ENCODE assay signal across 8 cellular contexts in the genomic region with DNA sequence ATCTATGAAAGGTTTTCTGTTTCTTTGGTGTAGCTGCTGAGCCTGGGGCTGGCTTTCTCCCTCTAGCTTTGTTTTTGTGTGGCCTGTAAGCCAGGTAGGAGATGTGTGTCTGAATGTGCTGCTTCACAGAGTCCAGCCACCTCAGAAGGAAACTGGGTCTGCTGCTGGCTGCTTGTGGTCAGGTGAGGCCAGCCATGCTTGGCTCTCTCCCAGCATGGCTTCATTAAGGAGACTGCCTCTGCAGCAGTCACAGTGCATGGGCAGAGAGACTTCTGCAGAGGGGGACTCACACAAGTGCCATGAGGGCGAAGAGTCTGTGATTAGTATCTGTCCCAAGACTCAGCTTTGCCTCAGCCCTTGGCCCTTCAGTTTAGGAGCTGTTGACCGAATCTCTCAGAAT. TPM values are rescaled to one million over a fixed set of nuclear protein-coding genes. Genes with fewer than 3 reads are reported as not detected.
A peak's percentile ranks its signal among the peaks of the same experiment; 100 is the strongest.
DNase-seq lines count a peak whose midpoint lies in the region; ATAC-seq and TF ChIP-seq lines count a peak whose summit lies in the region.

No MANE protein-coding gene starts in this region.

- intact Hi-C loops in IMR-90 (cut with micrococcal nuclease) (no loop called here), uterus (cut with DNase I; ENCODE audit: low total_unique reads) (no loop called here)

- peak; percentile 86 for ATAC-seq in GM18498 (IDR thresholded peaks at IDR 0.05; ENCODE audit: unreplicated experiment)
- peak; percentile 96 for ATAC-seq in GM21619 (IDR thresholded peaks at IDR 0.05; ENCODE audit: unreplicated experiment)
- peak; percentile 3; the same call in 1 of the 2 replicates for ATAC-seq in IMR-90 (ENCODE audit: low read depth)
- peak; percentile 7 for ATAC-seq in foreskin keratinocyte

- peak overlapping the region; percentile 3; the same call in 1 of the 3 replicates for H2BK15ac ChIP-seq in IMR-90 (ENCODE audit: low read depth, low read length)

- dilution Hi-C loops in IMR-90 (cut with HindIII; ENCODE audit: low sequenced_read_pairs, unreplicated experiment) = no loop called here

- H3K79me1 ChIP-seq in IMR-90 (ENCODE audit: low read depth in 1 of 2, low read length in 2 of 2) = peaks cover 20 to 39% of the 10 kb centered on the region in 2 experiments

- peak overlapping the region; percentile 19; the same call in 1 of the 2 replicates for H2AK5ac ChIP-seq in IMR-90 (ENCODE audit: low read depth, low read length)

- no peak for TF ChIP-seq POLR2A in IMR-90 (IDR thresholded peaks at IDR 0.05; ENCODE audit: low read depth, low read length)
- TF ChIP-seq POLR2A in uterus (IDR thresholded peaks at IDR 0.05) = no peak

- in situ Hi-C loops in IMR-90 (cut with MboI; ENCODE audit: low sequenced_read_pairs) = no loop called here

- H3K36me3 ChIP-seq in IMR-90 (ENCODE audit: control insufficient read depth, insufficient read depth, low read length) (no peaks in the 10 kb centered on the region; the same call in 1 of the 2 replicates), uterus (no peaks in the 10 kb centered on the region)

- no peaks in the 10 kb centered on the region for H3K9me3 ChIP-seq in IMR-90 (ENCODE audit: control insufficient read depth, insufficient read depth, low read length)
- H3K9me3 ChIP-seq in uterus = no peaks in the 10 kb centered on the region

- no TSS peak for BruUV-seq in IMR-90 (replicated peaks; lab: Mats Ljungman, UMichigan)

- no peak overlapping the region for H3K4me3 ChIP-seq in IMR-90 (ENCODE audit: insufficient read depth, low read depth, low read length)
- H3K4me3 ChIP-seq in uterus = no peak overlapping the region

- H3K9me1 ChIP-seq in IMR-90 (ENCODE audit: insufficient read depth, low read length) = peaks cover 9% of the 10 kb centered on the region

- peak overlapping the region; percentile 55 for H3K27ac ChIP-seq in IMR-90 (ENCODE audit: insufficient read depth, low read length)
- H3K27ac ChIP-seq in foreskin keratinocyte = no peak overlapping the region
- H3K27ac ChIP-seq in uterus = peak overlapping the region; percentile 50 to 54

- TF ChIP-seq RAD21 in IMR-90 (IDR thresholded peaks at IDR 0.05; ENCODE audit: low read length) = no peak

- CTCF ChIA-PET in IMR-90 (lab: Yijun Ruan, JAX) = interaction anchor here (1.0 to 1.5 kb wide), 2 partner anchors 15 to 51 kb away, joined by 3 read pairs; no protein-coding TSS in a partner anchor

- H3K9ac ChIP-seq in IMR-90 (ENCODE audit: low read depth, low read length) = peak overlapping the region; percentile 11; the same call in 1 of the 2 replicates

- H4K5ac ChIP-seq in IMR-90 (ENCODE audit: low read depth, low read length) = peak overlapping the region; percentile 3; the same call in 1 of the 2 replicates

- H3K4ac ChIP-seq in IMR-90 (ENCODE audit: low read depth, low read length) = peak overlapping the region; percentile 44

- H4K91ac ChIP-seq in IMR-90 (ENCODE audit: insufficient read depth, low read depth, low read length) = peak overlapping the region; percentile 22

- H4K8ac ChIP-seq in IMR-90 (ENCODE audit: low read depth in 2 of 2, low read length in 2 of 2) = peak overlapping the region; percentile 22 to 32; a peak in 2 of 4 replicates

- DNase-seq in IMR-90 (peak; percentile 34), foreskin keratinocyte (peak in 1 of 2 donors; percentile 39), uterus (no peak), pons (ENCODE audit: low spot score) (no peak), DMS53 (lab: John Stamatoyannopoulos, UW) (no peak)
- no peak for DNase-seq in activated naive CD4-positive, alpha-beta T cell treated with anti-CD3 and anti-CD28 coated beads, Interleukin-2, amount 50 U/mL, for 16 hours

- WGBS in IMR-90 (ENCODE audit: extremely low coverage in 2 of 2, insufficient read length in 1 of 2), 2 experiments = no CpG with 5 or more reads among the region's 2 CpGs

- POLR2A ChIA-PET in IMR-90 (lab: Charles Lee; ENCODE audit: unreplicated experiment) = no interaction called here

- TF ChIP-seq CTCF in IMR-90 (conservative IDR thresholded peaks at IDR 0.05; ENCODE audit: low read depth, low read length) (no peak), foreskin keratinocyte (conservative IDR thresholded peaks at IDR 0.05) (no peak), uterus (IDR thresholded peaks at IDR 0.05) (no peak)

- H2BK5ac ChIP-seq in IMR-90 (ENCODE audit: low read depth, low read length, poor library complexity, severe bottlenecking) = peak overlapping the region; percentile 65

- no peaks in the 10 kb centered on the region for H3K27me3 ChIP-seq in IMR-90 (ENCODE audit: control insufficient read depth, insufficient read depth, low read length)
- no peaks in the 10 kb centered on the region for H3K27me3 ChIP-seq in foreskin keratinocyte
- H3K27me3 ChIP-seq in uterus = no peaks in the 10 kb centered on the region

- H4K20me1 ChIP-seq in IMR-90 (ENCODE audit: insufficient read depth, low read length) = no peaks in the 10 kb centered on the region

- peak overlapping the region; percentile 70 for H3K14ac ChIP-seq in IMR-90 (replicated peaks; ENCODE audit: low read depth, low read length)

- peak overlapping the region; percentile 62 for H3K4me2 ChIP-seq in IMR-90 (ENCODE audit: low read depth, low read length)

- no peak overlapping the region for H2AK9ac ChIP-seq in IMR-90 (replicated peaks; ENCODE audit: low read depth, low read length, poor library complexity)

- peak overlapping the region; percentile 24; the same call in 1 of the 2 replicates for H3K23ac ChIP-seq in IMR-90 (ENCODE audit: low read depth, low read length)

- H2BK120ac ChIP-seq in IMR-90 (ENCODE audit: low read depth, low read length) = peak overlapping the region; percentile 68

- no peak overlapping the region for H2AFZ ChIP-seq in IMR-90 (replicated peaks; ENCODE audit: low read length, poor library complexity)

- no peak overlapping the region for H2BK20ac ChIP-seq in IMR-90 (ENCODE audit: low read depth, low read length)

- peak overlapping the region; percentile 11 for H3K18ac ChIP-seq in IMR-90 (ENCODE audit: low read depth, low read length)

- peaks cover 22% of the 10 kb centered on the region for H3K4me1 ChIP-seq in IMR-90 (ENCODE audit: control insufficient read depth, insufficient read depth, low read length)
- H3K4me1 ChIP-seq in foreskin keratinocyte = peaks cover 51% of the 10 kb centered on the region
- H3K4me1 ChIP-seq in uterus = no peaks in the 10 kb centered on the region

- H3K56ac ChIP-seq in IMR-90 (ENCODE audit: extremely low read depth, insufficient read depth, low read length) = no peak overlapping the region

TF ChIP-seq in IMR-90, 13 proteins besides CTCF, POLR2A, EP300 and RAD21:
- no peak for TF ChIP-seq FOS (IDR thresholded peaks at IDR 0.05; ENCODE audit: low read depth, low read length)
- TF ChIP-seq CHD1 (IDR thresholded peaks at IDR 0.05; ENCODE audit: low read depth, low read length) = no peak
- no peak for TF ChIP-seq NFE2L2 (IDR thresholded peaks at IDR 0.05; ENCODE audit: low read depth, low read length)
- no peak for TF ChIP-seq ELK1 (IDR thresholded peaks at IDR 0.05; ENCODE audit: borderline replicate concordance, low read depth, low read length)
- no peak for TF ChIP-seq RFX5 (IDR thresholded peaks at IDR 0.05; ENCODE audit: low read depth, low read length)
- TF ChIP-seq BHLHE40 (IDR thresholded peaks at IDR 0.05; ENCODE audit: low read depth, low read length) = no peak
- no peak for TF ChIP-seq CEBPB (IDR thresholded peaks at IDR 0.05; ENCODE audit: low read depth, low read length)
- no peak for TF ChIP-seq RCOR1 (IDR thresholded peaks at IDR 0.05; ENCODE audit: insufficient replicate concordance, low read length)
- TF ChIP-seq, protein P1, sequence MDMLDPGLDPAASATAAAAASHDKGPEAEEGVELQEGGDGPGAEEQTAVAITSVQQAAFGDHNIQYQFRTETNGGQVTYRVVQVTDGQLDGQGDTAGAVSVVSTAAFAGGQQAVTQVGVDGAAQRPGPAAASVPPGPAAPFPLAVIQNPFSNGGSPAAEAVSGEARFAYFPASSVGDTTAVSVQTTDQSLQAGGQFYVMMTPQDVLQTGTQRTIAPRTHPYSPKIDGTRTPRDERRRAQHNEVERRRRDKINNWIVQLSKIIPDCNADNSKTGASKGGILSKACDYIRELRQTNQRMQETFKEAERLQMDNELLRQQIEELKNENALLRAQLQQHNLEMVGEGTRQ (IDR thresholded peaks at IDR 0.05; ENCODE audit: low read depth, low read length) = no peak
- no peak for TF ChIP-seq MAFK (IDR thresholded peaks at IDR 0.05; ENCODE audit: low read depth, low read length)
- TF ChIP-seq MXI1 (IDR thresholded peaks at IDR 0.05; ENCODE audit: borderline replicate concordance, low read depth, low read length) = no peak
TF ChIP-seq in IMR-90: peak in this region for 0.

RNA-seq across cellular contexts. Expression of gene MAN2A1, which starts 50.6 kb away (rescaled TPM):
- total RNA-seq in IMR-90 (2012; rRNA removed) = 29.6 and 46.4 TPM in 2 replicates
- 14.1 and 16.4 TPM in 2 replicates for polyA plus RNA-seq in IMR-90 (2012; rRNA removed)
- polyA plus RNA-seq in IMR-90 (2012; cell fraction: cytosol; rRNA removed) = 3.6 and 6.5 TPM in 2 replicates
- 2.6 and 17.5 TPM in 2 replicates for polyA plus RNA-seq in IMR-90 (2012; cell fraction: nucleus; rRNA removed; ENCODE audit: low replicate concordance)
- total RNA-seq in foreskin keratinocyte = 55.0 and 59.1 TPM in 2 replicates
- polyA plus RNA-seq in foreskin keratinocyte = 9.0 and 11.5 TPM in 2 replicates
- 100 to 1,000 TPM in 1 of 4 donors, 10 to 100 TPM in 3; 22.8 to 109 (median 40.6) TPM for total RNA-seq in uterus

Comparison
In these comparisons a context has a peak if more than half of its experiments do, and no peak if none do; other contexts are left out.
1. ATAC-seq: peak in every context shown above with its lines; median percentile 96 in GM21619; 86 in GM18498; 7 in foreskin keratinocyte; 3 in IMR-90.